ENCODE assay signal across 1 cellular context in the genomic region with DNA sequence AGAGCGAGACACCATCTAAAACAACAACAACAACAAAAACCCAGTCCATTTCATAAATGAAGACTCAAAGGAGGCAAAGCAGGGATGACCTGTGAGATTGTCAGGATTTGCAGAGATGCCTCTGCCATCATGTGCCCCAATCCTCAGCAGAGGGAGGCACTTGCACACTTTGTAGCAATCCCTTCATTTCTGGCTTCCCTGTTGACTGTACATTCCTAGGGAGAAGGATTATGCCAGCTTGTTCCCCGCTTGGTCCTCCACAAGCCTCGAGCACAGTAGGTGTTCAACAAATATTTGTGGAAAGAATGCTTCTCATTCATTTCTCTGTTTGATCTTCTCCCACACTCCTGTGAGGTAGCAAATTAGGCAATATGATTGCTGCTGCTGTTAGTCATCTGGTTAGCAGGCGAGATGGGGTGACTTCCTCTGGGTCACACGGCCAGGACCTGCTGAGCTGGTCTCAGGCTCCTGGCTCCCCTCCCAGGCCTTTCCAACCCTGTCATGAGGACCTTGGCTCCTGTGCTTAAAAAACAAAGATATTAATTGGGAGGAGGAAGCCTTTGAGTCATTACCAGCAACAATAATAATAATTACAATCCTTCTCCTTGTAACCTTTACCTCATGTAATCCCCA.
TF ChIP-seq lines count a peak whose summit lies in the region.

No MANE protein-coding gene starts in this region.

TF ChIP-seq in endothelial cell of umbilical vein, 7 proteins besides CTCF, POLR2A, EP300 and RAD21 (continued from another document):
- no peak for TF ChIP-seq EZH2 (IDR thresholded peaks at IDR 0.05; ENCODE audit: borderline replicate concordance, low read depth, low read length, severe bottlenecking)
